In the genomic region with DNA sequence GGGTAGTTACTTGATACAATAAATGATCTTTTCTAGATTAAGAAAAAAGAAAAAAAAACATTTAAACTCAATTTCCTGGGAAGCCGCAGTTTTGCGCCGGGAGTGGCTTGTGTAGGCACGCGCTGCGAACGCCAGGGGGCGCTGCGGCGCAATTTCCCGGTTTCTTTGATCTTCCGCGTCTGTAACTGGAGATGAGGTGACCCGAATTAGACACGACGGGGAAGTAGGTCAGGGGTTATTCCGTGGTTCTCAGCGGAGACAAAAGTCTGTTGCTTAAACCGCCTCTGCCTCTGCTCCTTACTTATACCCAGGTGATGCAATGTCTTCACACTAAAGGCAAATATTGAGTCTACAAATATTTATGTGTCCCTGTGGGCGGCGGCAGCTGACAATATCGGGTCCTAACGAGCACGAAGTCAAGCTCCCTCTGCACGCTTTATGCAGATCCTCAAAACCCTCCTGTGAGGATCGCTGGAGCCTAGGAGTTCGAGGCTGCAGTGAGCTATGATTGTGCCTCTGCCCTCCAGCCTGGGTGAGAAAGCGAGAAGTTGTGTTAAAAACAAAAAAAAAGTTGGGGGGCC, we compare ENCODE assay signal across 8 cellular contexts. TPM values are rescaled to one million over a fixed set of nuclear protein-coding genes. Genes with fewer than 3 reads are reported as not detected.
DNase-seq lines count a peak whose midpoint lies in the region; TF ChIP-seq lines count a peak whose summit lies in the region.

No MANE protein-coding gene starts in this region.

- BruUV-seq in MCF 10A (replicated peaks; lab: Mats Ljungman, UMichigan) = no TSS peak

- no peak overlapping the region for H2AFZ ChIP-seq in ACC112 (ENCODE audit: low read length, unreplicated experiment)
- H2AFZ ChIP-seq in GM23248 = peak overlapping the region; percentile 77

- H3K4me3 ChIP-seq in ACC112 (ENCODE audit: low read depth, low read length) (peak overlapping the region; percentile 60), GM23248 (peak overlapping the region; percentile 49), WI38 (ENCODE audit: low read depth, low read length) (peak overlapping the region; percentile 38)

- H3K4me1 ChIP-seq in ACC112 (ENCODE audit: control insufficient read depth, insufficient read depth, low read length, unreplicated experiment) = no peaks in the 10 kb centered on the region
- H3K4me1 ChIP-seq in GM23248 (ENCODE audit: insufficient read depth) = no peaks in the 10 kb centered on the region

- H4K20me1 ChIP-seq in GM23248 (ENCODE audit: insufficient read depth) = no peaks in the 10 kb centered on the region

- peak overlapping the region; percentile 17; the same call in 1 of the 2 replicates for H3K9ac ChIP-seq in GM23248

- H3K36me3 ChIP-seq in ACC112 (ENCODE audit: insufficient read depth, low read length) (no peaks in the 10 kb centered on the region), GM23248 (ENCODE audit: low read depth) (no peaks in the 10 kb centered on the region)

- H3K9me3 Mint-ChIP-seq in MCF 10A (ENCODE audit: unreplicated experiment) = no peaks in the 10 kb centered on the region

- intact Hi-C loops in MCF 10A (cut with micrococcal nuclease) = loop anchor here (1.0 kb wide), 2 partner anchors 28 to 147 kb away; a partner anchor contains a TSS

- H3K27ac ChIP-seq in ACC112 (ENCODE audit: low read depth, low read length) (no peak overlapping the region), GM23248 (no peak overlapping the region)

- in situ Hi-C loops in GM23248 (cut with MboI) = no loop called here

- no peaks in the 10 kb centered on the region for H3F3A ChIP-seq in GM23248 (ENCODE audit: insufficient read depth)

- TF ChIP-seq CTCF in WI38 (IDR thresholded peaks at IDR 0.05; ENCODE audit: low read depth, low read length) = peak; percentile 95
- TF ChIP-seq CTCF in MCF 10A (IDR thresholded peaks at IDR 0.05; ENCODE audit: unreplicated experiment) = peak; percentile 91

- H3K9me3 ChIP-seq in GM23248 (ENCODE audit: low read depth) = no peaks in the 10 kb centered on the region

- POLR2A ChIA-PET in MCF 10A (lab: Yijun Ruan, JAX) = interaction anchor here (1.1 kb wide), 1 partner anchor 22 kb away, joined by 4 read pairs; a partner anchor contains a TSS

- no peaks in the 10 kb centered on the region for H3K27me3 Mint-ChIP-seq in MCF 10A (ENCODE audit: insufficient read depth, unreplicated experiment)

- peak overlapping the region; percentile 66 for H3K4me3 Mint-ChIP-seq in MCF 10A (ENCODE audit: unreplicated experiment)

- H3K9me2 ChIP-seq in GM23248 (ENCODE audit: insufficient read depth) = no peaks in the 10 kb centered on the region

- CTCF ChIA-PET in MCF 10A (lab: Yijun Ruan, JAX) = interaction anchor here (0.5 to 6.4 kb wide), 26 partner anchors 9 to 789 kb away, joined by 3 to 31 read pairs (median 4); a partner anchor contains a TSS

- DNase-seq in GM23248 (peak; percentile 74), NCI-H2196 (lab: John Stamatoyannopoulos, UW; ENCODE audit: unreplicated experiment) (peak; percentile 92), MCF 10A (ENCODE audit: unreplicated experiment) (peak; percentile 94), inferior parietal cortex (ENCODE audit: extremely low spot score) (peak; percentile 89), smooth muscle cell of the brain vasculature (ENCODE audit: low read depth, low spot score) (peak; percentile 46), NCI-H187 treated with DMSO at 0.1 percent for 48 hours (lab: John Stamatoyannopoulos, UW) (no peak)

- no peaks in the 10 kb centered on the region for H3K79me2 ChIP-seq in ACC112 (ENCODE audit: control insufficient read depth, insufficient read depth, low read length, unreplicated experiment)
- no peaks in the 10 kb centered on the region for H3K79me2 ChIP-seq in GM23248 (ENCODE audit: insufficient read depth)

- peaks cover 6% of the 10 kb centered on the region for H3K4me1 Mint-ChIP-seq in MCF 10A (ENCODE audit: insufficient read depth, unreplicated experiment)

- peak overlapping the region; percentile 59 for H3K4me2 ChIP-seq in GM23248 (ENCODE audit: unreplicated experiment)

- 4 to 5% methylated on average over 28 of the region's 28 CpGs for WGBS in GM23248 (ENCODE audit: low coverage in 1 of 2, low lambda C conversion rate in 2 of 2, missing lambda C conversion rate in 2 of 2), 2 experiments

- H3K27me3 ChIP-seq in ACC112 (ENCODE audit: insufficient read depth, low read length) (no peaks in the 10 kb centered on the region), GM23248 (replicated peaks; ENCODE audit: insufficient read depth) (peaks cover 6% of the 10 kb centered on the region; the same call in 1 of the 2 replicates)

- H3K27ac Mint-ChIP-seq in MCF 10A (ENCODE audit: low read depth, unreplicated experiment) = no peak overlapping the region

- H3K36me3 Mint-ChIP-seq in MCF 10A (ENCODE audit: insufficient read depth, unreplicated experiment) = peaks cover 5% of the 10 kb centered on the region

RNA-seq across cellular contexts. Expression of a gene that starts 15.2 kb away (rescaled TPM):
- 1.8 TPM in 1 of 2 replicates, not detected in the other for total RNA-seq in GM23248 (2014; rRNA removed; shearing (Covaris generic))
- polyA plus RNA-seq in GM23248 (2016; fragmentation: Nextera tagmentation; extraction: Ambion mirVana) = 1.4 and 2.0 TPM in 2 replicates
- 94.4 and 102 TPM in 2 replicates for total RNA-seq in MCF 10A (2022)

RNA-seq across cellular contexts. Expression of a gene that starts 16.7 kb away (rescaled TPM):
- total RNA-seq in GM23248 (2014; rRNA removed; shearing (Covaris generic)) = not detected in 2 replicates
- polyA plus RNA-seq in GM23248 (2016; fragmentation: Nextera tagmentation; extraction: Ambion mirVana) = not detected in 2 replicates
- total RNA-seq in MCF 10A (2022) = not detected in 2 replicates

RNA-seq across cellular contexts. Expression of a gene that starts 18.6 kb away (rescaled TPM):
- not detected in 2 replicates for total RNA-seq in GM23248 (2014; rRNA removed; shearing (Covaris generic))
- not detected in 2 replicates for polyA plus RNA-seq in GM23248 (2016; fragmentation: Nextera tagmentation; extraction: Ambion mirVana)
- total RNA-seq in MCF 10A (2022) = not detected in 2 replicates

RNA-seq across cellular contexts. Expression of a gene that starts 22.6 kb away (rescaled TPM):
- total RNA-seq in GM23248 (2014; rRNA removed; shearing (Covaris generic)) = 7.6 and 13.5 TPM in 2 replicates
- 189 and 199 TPM in 2 replicates for polyA plus RNA-seq in GM23248 (2016; fragmentation: Nextera tagmentation; extraction: Ambion mirVana)
- 53.9 and 101 TPM in 2 replicates for total RNA-seq in MCF 10A (2022)

RNA-seq across cellular contexts. Expression of a gene that starts 22.8 kb away (rescaled TPM):
- total RNA-seq in GM23248 (2014; rRNA removed; shearing (Covaris generic)) = 30.7 and 33.0 TPM in 2 replicates
- polyA plus RNA-seq in GM23248 (2016; fragmentation: Nextera tagmentation; extraction: Ambion mirVana) = 12.2 and 12.5 TPM in 2 replicates
- 28.7 and 29.4 TPM in 2 replicates for total RNA-seq in MCF 10A (2022)

Comparison
In these comparisons a context has a peak if more than half of its experiments do, and no peak if none do; other contexts are left out.
1. RNA of a gene that starts 15.2 kb away (total RNA-seq): 94.4 to 102 TPM in MCF 10A; 1.8 TPM in GM23248; every median in the first group is over 10 times any median in the second.
2. Peak in every context shown above with its lines, with median percentiles within 50 percentile points of each other: H3K4me3 ChIP-seq.